ENCODE assay signal across 8 cellular contexts in genomic region chr14:74612346-74613021, GRCh38. TPM values are rescaled to one million over a fixed set of nuclear protein-coding genes. Genes with fewer than 3 reads are reported as not detected.
DNase-seq lines count a peak whose midpoint lies in the region; ATAC-seq and TF ChIP-seq lines count a peak whose summit lies in the region.

No MANE protein-coding gene starts in this region.

- peak overlapping the region; percentile 67 for H3K4me2 ChIP-seq in trophoblast cell (ENCODE audit: low read length)

- H4K12ac ChIP-seq in trophoblast cell (ENCODE audit: low read depth, low read length): no peak overlapping the region

- peak overlapping the region; percentile 42 for H4K8ac ChIP-seq in trophoblast cell (ENCODE audit: low read depth, low read length)

- intact Hi-C loops in heart right ventricle (cut with DNase I) (loop anchor here in 4 of 10 donors (5.0 to 10.0 kb wide), 5 partner anchors 55 to 248 kb away; partner anchors contain the start of genes AREL1 (in 1 of the 4), FCF1 (in 1 of the 4), ISCA2 (in 1 of the 4) and NPC2 (in 1 of the 4)), transverse colon (cut with DNase I; ENCODE audit: low total_unique reads) (no loop called here)

- peak overlapping the region; percentile 38 for H2AFZ ChIP-seq in trophoblast cell (ENCODE audit: insufficient read depth, low read length, poor library complexity)

- H3K36me3 ChIP-seq in heart right ventricle: no peaks in the 10 kb centered on the region
- H3K36me3 ChIP-seq in trophoblast cell (ENCODE audit: control insufficient read depth in 1 of 2, insufficient read depth in 2 of 2, low read length in 2 of 2): no peaks in the 10 kb centered on the region
- H3K36me3 ChIP-seq in transverse colon: no peaks in the 10 kb centered on the region

- peak overlapping the region; percentile 63 for H4K91ac ChIP-seq in trophoblast cell (ENCODE audit: low read depth, low read length)

- H3K9me3 ChIP-seq in heart right ventricle: no peaks in the 10 kb centered on the region
- peaks cover 2% of the 10 kb centered on the region for H3K9me3 ChIP-seq in trophoblast cell (ENCODE audit: insufficient read depth, low read depth, low read length)
- H3K9me3 ChIP-seq in transverse colon: no peaks in the 10 kb centered on the region

- no peak for TF ChIP-seq EP300 in transverse colon (IDR thresholded peaks at IDR 0.05; ENCODE audit: low read depth)

- H3K4me3 ChIP-seq in heart right ventricle (peak overlapping the region; percentile 47 to 86 (median 68)), trophoblast cell (ENCODE audit: low read depth, low read length) (peak overlapping the region; percentile 70), transverse colon (peak overlapping the region; percentile 49 to 69 (median 58))

- ATAC-seq in GM21423 (IDR thresholded peaks at IDR 0.05; ENCODE audit: unreplicated experiment) (peak; percentile 51), heart right ventricle (peak; percentile 71 to 89 (median 80))
- peak; percentile 85 for ATAC-seq in activated naive CD8-positive, alpha-beta T cell treated with anti-CD3 and anti-CD28 coated beads, Interleukin-2, amount 10 ng/mL, durations not matched to agents 7 days and 5 days (ENCODE audit: low read depth)

- in situ Hi-C loops in transverse colon (cut with MboI; ENCODE audit: low pct_ligation_motif_present in 1 of 4, low pct_unique_long_range_greater_than_20kb in 1 of 4, low sequenced_read_pairs in 3 of 4): no loop called here

- H2BK12ac ChIP-seq in trophoblast cell (ENCODE audit: low read length): no peak overlapping the region

- H3K4me3 Mint-ChIP-seq in activated naive CD8-positive, alpha-beta T cell treated with anti-CD3 and anti-CD28 coated beads, Interleukin-2, amount 10 ng/mL, durations not matched to agents 7 days and 5 days: peak overlapping the region; percentile 79

- no peak for TF ChIP-seq POLR2A in transverse colon (IDR thresholded peaks at IDR 0.05)

- no peak overlapping the region for H3K23ac ChIP-seq in trophoblast cell (ENCODE audit: low read length)

- no peaks in the 10 kb centered on the region for H3K79me2 ChIP-seq in trophoblast cell (ENCODE audit: control insufficient read depth, insufficient read depth, low read length, poor library complexity)

- H2BK5ac ChIP-seq in trophoblast cell (ENCODE audit: low read depth, low read length, poor library complexity): no peak overlapping the region

- H3K36me3 Mint-ChIP-seq in activated naive CD8-positive, alpha-beta T cell treated with anti-CD3 and anti-CD28 coated beads, Interleukin-2, amount 10 ng/mL, durations not matched to agents 7 days and 5 days: no peaks in the 10 kb centered on the region

- no peak overlapping the region for H3K9ac ChIP-seq in trophoblast cell (ENCODE audit: low read length)

- peaks cover 0 to 43% (median 21%) of the 10 kb centered on the region in 7 donors for H3K27me3 ChIP-seq in heart right ventricle
- peaks cover 22% of the 10 kb centered on the region for H3K27me3 ChIP-seq in trophoblast cell (ENCODE audit: insufficient read depth, low read length)
- H3K27me3 ChIP-seq in transverse colon: peaks cover 18% of the 10 kb centered on the region

- peak; percentile 95 for DNase-seq in COLO668 (lab: John Stamatoyannopoulos, UW; ENCODE audit: unreplicated experiment)
- DNase-seq in LoVo (ENCODE audit: low spot score): peak; percentile 87
- peak; percentile 71 for DNase-seq in SW480 (ENCODE audit: low spot score)
- DNase-seq in activated naive CD8-positive, alpha-beta T cell treated with anti-CD3 and anti-CD28 coated beads, Interleukin-2, amount 10 ng/mL, durations not matched to agents 7 days and 5 days: peak; percentile 99
- DNase-seq in heart right ventricle: peak; percentile 65 to 83
- DNase-seq in trophoblast cell: peak; percentile 64 to 84
- DNase-seq in transverse colon: peak; percentile 82

- peaks cover 3 to 66% (median 17%) of the 10 kb centered on the region in 9 donors for H3K4me1 ChIP-seq in heart right ventricle
- peaks cover 7 to 13% of the 10 kb centered on the region in 2 experiments for H3K4me1 ChIP-seq in trophoblast cell (ENCODE audit: control insufficient read depth in 1 of 2, insufficient read depth in 2 of 2, low read length in 2 of 2)
- peaks cover 0 to 22% (median 17%) of the 10 kb centered on the region in 4 donors for H3K4me1 ChIP-seq in transverse colon

- H3K18ac ChIP-seq in trophoblast cell (ENCODE audit: low read length): peak overlapping the region; percentile 21

- 5% methylated on average over 61 to 69 of the region's 69 CpGs for WGBS in heart right ventricle, 2 donors
- no CpG with 5 or more reads among the region's 69 CpGs for WGBS in trophoblast cell (ENCODE audit: extremely low coverage, insufficient coverage, insufficient read length)
- 4% methylated on average over 65 of the region's 69 CpGs; no CpG with 5 or more reads in 1 of the 2 donors for WGBS in transverse colon (ENCODE audit: low coverage in 1 of 2), 2 donors

- H3K14ac ChIP-seq in trophoblast cell (ENCODE audit: low read length): peak overlapping the region; percentile 59

- peaks cover 25% of the 10 kb centered on the region for H3K4me1 Mint-ChIP-seq in activated naive CD8-positive, alpha-beta T cell treated with anti-CD3 and anti-CD28 coated beads, Interleukin-2, amount 10 ng/mL, durations not matched to agents 7 days and 5 days

- H3K4ac ChIP-seq in trophoblast cell (ENCODE audit: low read depth, low read length): no peak overlapping the region

- H2BK120ac ChIP-seq in trophoblast cell (ENCODE audit: insufficient read depth, low read length, poor library complexity): peak overlapping the region; percentile 3

- H2AK5ac ChIP-seq in trophoblast cell (ENCODE audit: low read length): no peak overlapping the region

- peaks cover 45% of the 10 kb centered on the region for H3K27me3 Mint-ChIP-seq in activated naive CD8-positive, alpha-beta T cell treated with anti-CD3 and anti-CD28 coated beads, Interleukin-2, amount 10 ng/mL, durations not matched to agents 7 days and 5 days

- TF ChIP-seq CTCF in heart right ventricle (IDR thresholded peaks at IDR 0.05) (peak; percentile 53 to 92 (median 73)), transverse colon (IDR thresholded peaks at IDR 0.05) (peak; percentile 49 to 69 (median 56))

- no peaks in the 10 kb centered on the region for H3K9me3 Mint-ChIP-seq in activated naive CD8-positive, alpha-beta T cell treated with anti-CD3 and anti-CD28 coated beads, Interleukin-2, amount 10 ng/mL, durations not matched to agents 7 days and 5 days

- H3K27ac ChIP-seq in heart right ventricle (peak overlapping the region in 9 of 10 donors; percentile 28 to 86 (median 71)), trophoblast cell (ENCODE audit: low read depth, low read length) (no peak overlapping the region), transverse colon (peak overlapping the region; percentile 41 to 59 (median 48))

- POLR2A ChIA-PET in activated naive CD8-positive, alpha-beta T cell treated with anti-CD3 and anti-CD28 coated beads, Interleukin-2, amount 10 ng/mL, durations not matched to agents 7 days and 5 days (lab: Charles Lee): interaction anchor here (0.6 to 2.6 kb wide), 2 partner anchors 151 to 319 kb away, joined by 6 to 9 read pairs; partner anchors contain the start of gene YLPM1

- peaks cover 14% of the 10 kb centered on the region for H3K79me1 ChIP-seq in trophoblast cell (ENCODE audit: low read length)

- no peak overlapping the region for H3K27ac Mint-ChIP-seq in activated naive CD8-positive, alpha-beta T cell treated with anti-CD3 and anti-CD28 coated beads, Interleukin-2, amount 10 ng/mL, durations not matched to agents 7 days and 5 days

RNA-seq across cellular contexts. Expression of gene LTBP2, which starts 0.4 kb away (rescaled TPM):
- total RNA-seq in activated naive CD8-positive, alpha-beta T cell treated with anti-CD3 and anti-CD28 coated beads, Interleukin-2, amount 10 ng/mL, durations not matched to agents 7 days and 5 days: 1 to 10 TPM in 1 of 2 experiments, under 1 TPM in 1; 0.28 to 1.1 TPM
- 10 to 100 TPM in 9 of 10 donors, 1 to 10 TPM in 1; 7.1 to 50.3 (median 18.5) TPM for total RNA-seq in heart right ventricle
- 1 to 10 TPM; 3.5 TPM for polyA plus RNA-seq in heart right ventricle
- 3.7 and 4.1 TPM in 2 replicates for polyA plus RNA-seq in trophoblast cell (2013)
- total RNA-seq in transverse colon: 10 to 100 TPM in 3 of 4 donors, 1 to 10 TPM in 1; 9.7 to 15.3 (median 11.9) TPM
